ENCODE assay signal across 12 cellular contexts in the genomic region with DNA sequence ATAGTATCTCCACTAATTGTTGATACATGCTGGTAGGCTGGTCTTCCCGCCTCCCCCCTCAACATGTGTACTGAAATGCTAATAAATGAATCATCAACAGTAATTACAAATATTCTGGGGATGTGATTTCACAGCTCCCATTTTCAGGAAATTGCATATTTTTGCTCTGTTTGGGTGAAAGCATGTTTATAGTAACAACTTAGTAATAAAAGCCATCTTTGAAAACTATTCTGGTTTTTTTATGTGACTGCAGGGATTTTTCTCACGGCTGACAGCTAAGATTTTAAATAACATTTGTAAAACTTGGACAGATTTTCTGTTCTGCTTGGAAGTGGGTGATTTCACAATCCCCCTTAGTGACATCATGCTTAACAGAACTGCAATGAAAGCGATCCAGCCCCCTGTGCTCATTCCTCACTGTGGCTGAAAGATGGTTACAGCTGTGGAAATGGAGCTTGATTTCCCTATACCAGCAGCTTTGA. TPM values are rescaled to one million over a fixed set of nuclear protein-coding genes. Genes with fewer than 3 reads are reported as not detected.
DNase-seq lines count a peak whose midpoint lies in the region; ATAC-seq and TF ChIP-seq lines count a peak whose summit lies in the region.
"Had no signal": no experiment of that assay in that cellular context is flagged by ENCODE, and none has a peak within 500 bp of the region (broad histone marks: within the 10 kb centered on the region; RNA-seq: fewer than 3 reads in every experiment).

No MANE protein-coding gene starts in this region.

- H3K36me3 ChIP-seq in left ventricle myocardium inferior (no peaks in the 10 kb centered on the region), skeletal muscle satellite cell (ENCODE audit: insufficient read depth, low read length) (no peaks in the 10 kb centered on the region)

- ATAC-seq in HG03571 (IDR thresholded peaks at IDR 0.05; ENCODE audit: unreplicated experiment) = no peak
- ATAC-seq: activated T-cell treated with anti-CD3 and anti-CD28 coated beads, Interleukin-2, amount 50 U/mL, for 4 hours had no signal

- peak overlapping the region; percentile 49; the same call in 1 of the 2 replicates for H3K27ac Mint-ChIP-seq in HFFc6
- H3K27ac Mint-ChIP-seq: T-helper 2 cell treated with Interferon-gamma antibody and Interleukin-4, amounts not matched to agents 5 μg/mL and 100 μg/mL, for 36 hours had no signal

- H3K9ac ChIP-seq in skeletal muscle satellite cell (ENCODE audit: low read depth, low read length) = peak overlapping the region; percentile 2

- H3K27me3 ChIP-seq in left ventricle myocardium inferior (ENCODE audit: low read depth) = no peaks in the 10 kb centered on the region
- no peaks in the 10 kb centered on the region for H3K27me3 ChIP-seq in skeletal muscle satellite cell (ENCODE audit: control insufficient read depth, insufficient read depth, low read length)

- H3K4me1 ChIP-seq in left ventricle myocardium inferior = peaks cover 12% of the 10 kb centered on the region
- peaks cover 11% of the 10 kb centered on the region for H3K4me1 ChIP-seq in skeletal muscle satellite cell (ENCODE audit: control insufficient read depth, insufficient read depth, low read length)

- intact Hi-C loops in left ventricle myocardium inferior (cut with micrococcal nuclease) = loop anchor here (10.0 kb wide), 1 partner anchor 156 kb away; no protein-coding TSS in a partner anchor

- no peaks in the 10 kb centered on the region for H3K9me3 Mint-ChIP-seq in HFFc6
- H3K9me3 Mint-ChIP-seq: activated T-cell treated with anti-CD3 and anti-CD28 coated beads, Interleukin-2, amount 50 U/mL, for 4 hours; T-helper 2 cell treated with Interferon-gamma antibody and Interleukin-4, amounts not matched to agents 5 μg/mL and 100 μg/mL, for 36 hours had no signal

- in situ Hi-C loops in astrocyte of the spinal cord (cut with HindIII; ENCODE audit: low sequenced_read_pairs) = no loop called here

- TF ChIP-seq CTCF in HFFc6 (IDR thresholded peaks at IDR 0.05) (no peak), astrocyte of the spinal cord (IDR thresholded peaks at IDR 0.05; ENCODE audit: low read depth, low read length) (no peak), left ventricle myocardium inferior (IDR thresholded peaks at IDR 0.05; ENCODE audit: borderline replicate concordance) (no peak)

- H3K4me1 Mint-ChIP-seq in HFFc6 (ENCODE audit: low read depth) = peaks cover 34% of the 10 kb centered on the region

- DNase-seq in HFFc6 = peak; percentile 76
- peak; percentile 68 for DNase-seq in astrocyte of the spinal cord (ENCODE audit: low read depth, low spot score)
- no peak for DNase-seq in left ventricle myocardium inferior
- no peak for DNase-seq in NCI-H524 treated with DMSO at 0.1 percent for 48 hours (lab: John Stamatoyannopoulos, UW)
- DNase-seq in HuH-7 (ENCODE audit: low spot score) = no peak
- DNase-seq in activated CD4-positive, alpha-beta T cell treated with anti-CD3 and anti-CD28 coated beads, Interleukin-2, amount 50 U/mL, for 1 hour = no peak
- DNase-seq: activated T-cell treated with anti-CD3 and anti-CD28 coated beads, Interleukin-2, amount 50 U/mL, for 4 hours; DMS79; NCI-H526 treated with DMSO at 0.1 percent for 48 hours had no signal

- H3K4me2 ChIP-seq in skeletal muscle satellite cell (ENCODE audit: low read length) = peak overlapping the region; percentile 5

- H3K36me3 Mint-ChIP-seq in HFFc6 (ENCODE audit: low read depth) = no peaks in the 10 kb centered on the region

- H3K27ac ChIP-seq in left ventricle myocardium inferior (replicated peaks) = peak overlapping the region; percentile 55

- no peak overlapping the region for H3K4me3 Mint-ChIP-seq in HFFc6
- H3K4me3 Mint-ChIP-seq: activated T-cell treated with anti-CD3 and anti-CD28 coated beads, Interleukin-2, amount 50 U/mL, for 4 hours; T-helper 2 cell treated with Interferon-gamma antibody and Interleukin-4, amounts not matched to agents 5 μg/mL and 100 μg/mL, for 36 hours had no signal

- H3K4me3 ChIP-seq in astrocyte of the spinal cord (ENCODE audit: low read depth, low read length) = no peak overlapping the region
- H3K4me3 ChIP-seq in left ventricle myocardium inferior = no peak overlapping the region
- no peak overlapping the region for H3K4me3 ChIP-seq in skeletal muscle satellite cell (ENCODE audit: low read length)

- no peaks in the 10 kb centered on the region for H3K9me3 ChIP-seq in left ventricle myocardium inferior (replicated peaks)
- H3K9me3 ChIP-seq in skeletal muscle satellite cell (replicated peaks; ENCODE audit: low read length) = no peaks in the 10 kb centered on the region

- H3K27me3 Mint-ChIP-seq in HFFc6 (ENCODE audit: insufficient read depth) = peaks cover 9% of the 10 kb centered on the region; the same call in 1 of the 2 replicates

RNA-seq across cellular contexts. Expression of a gene that starts 25.6 kb away (rescaled TPM):
- 1 to 10 TPM; 1.2 to 7.0 (median 2.3) TPM for total RNA-seq in HFFc6 (2021; fragmentation: NEBNext Ultra II Directional; extraction: Animal tissue kit (Norgen Biotek cat#: 25700))
- total RNA-seq in left ventricle myocardium inferior = 17.1 TPM
- total RNA-seq in skeletal muscle satellite cell (2012; rRNA removed) = 0.25 and 0.66 TPM in 2 replicates

Comparison
In these comparisons a context has a peak if more than half of its experiments do, and no peak if none do; other contexts are left out.
1. DNase-seq: peak in HFFc6 (single experiment) and astrocyte of the spinal cord (single experiment); none in left ventricle myocardium inferior (single experiment), NCI-H524 treated with DMSO at 0.1 percent for 48 hours (single experiment), HuH-7 (single experiment) and activated CD4-positive, alpha-beta T cell treated with anti-CD3 and anti-CD28 coated beads, Interleukin-2, amount 50 U/mL, for 1 hour (single experiment).